Comparison of ENCODE assay signal across 5 cellular contexts in the genomic region with DNA sequence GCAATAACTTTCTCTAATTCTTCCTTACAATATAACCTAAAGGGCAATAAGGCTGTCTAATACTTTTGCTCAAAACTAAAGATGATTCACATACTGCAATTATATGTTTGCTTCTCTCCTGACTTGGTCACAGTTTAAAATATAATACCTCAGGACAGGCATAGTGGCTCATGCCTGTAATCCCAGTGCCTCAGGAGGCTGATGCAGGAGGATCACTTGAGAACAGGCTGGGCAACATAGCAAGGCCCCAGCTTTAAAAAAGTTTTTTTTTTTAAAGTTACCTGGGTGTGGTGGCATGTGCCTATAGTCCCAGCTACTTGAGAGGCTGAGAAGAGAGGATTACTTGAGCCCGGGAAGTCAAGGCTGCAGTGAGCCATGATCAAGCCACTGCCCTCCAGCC.
"Had no signal": no experiment of that assay in that cellular context is flagged by ENCODE, and none has a peak within 500 bp of the region (broad histone marks: within the 10 kb centered on the region; RNA-seq: fewer than 3 reads in every experiment).

No MANE protein-coding gene starts in this region.

- ATAC-seq: HepG2, K562 had no signal

- DNase-seq: IMR-90, KBM-7 had no signal

- H3K27ac ChIP-seq: HL-60 had no signal

- H3K4me3 ChIP-seq: K562 had no signal
